Comparison of ENCODE assay signal across 17 cellular contexts in genomic region chr20:3323398-3323797, GRCh38.
DNase-seq lines count a peak whose midpoint lies in the region; ATAC-seq and TF ChIP-seq lines count a peak whose summit lies in the region.
"Had no signal": no experiment of that assay in that cellular context is flagged by ENCODE, and none has a peak within 500 bp of the region (broad histone marks: within the 10 kb centered on the region; RNA-seq: fewer than 3 reads in every experiment).

No MANE protein-coding gene starts in this region.

- H3K79me2 ChIP-seq in neural progenitor cell (ENCODE audit: low read depth) = no peaks in the 10 kb centered on the region

- peak overlapping the region; percentile 17 for H3K27ac Mint-ChIP-seq in neural progenitor cell
- no peak overlapping the region for H3K27ac Mint-ChIP-seq in CD8-positive, alpha-beta T cell
- H3K27ac Mint-ChIP-seq: activated CD8-positive, alpha-beta T cell treated with anti-CD3 and anti-CD28 coated beads, Interleukin-2, amount 10 ng/mL, durations not matched to agents 7 days and 5 days; activated T-cell treated with anti-CD3 and anti-CD28 coated beads, Interleukin-2, amount 50 U/mL, for 72 hours had no signal

- POLR2A ChIA-PET in CD8-positive, alpha-beta T cell (lab: Charles Lee) = no interaction called here

- H3K36me3 ChIP-seq in neural progenitor cell = no peaks in the 10 kb centered on the region
- H3K36me3 ChIP-seq in CD8-positive, alpha-beta T cell (ENCODE audit: insufficient read depth, low read length) = no peaks in the 10 kb centered on the region

- no peak overlapping the region for H3K27ac ChIP-seq in neural progenitor cell
- no peak overlapping the region for H3K27ac ChIP-seq in CD8-positive, alpha-beta T cell (ENCODE audit: low read depth, low read length)
- H3K27ac ChIP-seq: cardiac muscle cell, testis had no signal

- H3K9me3 Mint-ChIP-seq in neural progenitor cell = no peaks in the 10 kb centered on the region
- no peaks in the 10 kb centered on the region for H3K9me3 Mint-ChIP-seq in CD8-positive, alpha-beta T cell
- H3K9me3 Mint-ChIP-seq: activated T-cell treated with anti-CD3 and anti-CD28 coated beads, Interleukin-2, amount 50 U/mL, for 72 hours; IgD-negative memory B cell had no signal

- H3K4me2 ChIP-seq in neural progenitor cell = no peak overlapping the region

- no peak overlapping the region for H3K9ac ChIP-seq in neural progenitor cell

- H4K20me1 ChIP-seq in neural progenitor cell (ENCODE audit: low read depth) = no peaks in the 10 kb centered on the region

- H3K4me1 Mint-ChIP-seq in neural progenitor cell = no peaks in the 10 kb centered on the region
- H3K4me1 Mint-ChIP-seq in CD8-positive, alpha-beta T cell (ENCODE audit: low read depth) = peaks cover 14% of the 10 kb centered on the region
- H3K4me1 Mint-ChIP-seq: IgD-negative memory B cell had no signal

- intact Hi-C loops in CD8-positive, alpha-beta T cell (cut with DNase I, micrococcal nuclease) = no loop called here

- H3K9me3 ChIP-seq in neural progenitor cell (ENCODE audit: low read depth) = no peaks in the 10 kb centered on the region
- H3K9me3 ChIP-seq in CD8-positive, alpha-beta T cell (ENCODE audit: low read length) = no peaks in the 10 kb centered on the region
- H3K9me3 ChIP-seq: testis had no signal

- no peak for ATAC-seq in CD8-positive, alpha-beta T cell
- ATAC-seq: activated CD8-positive, alpha-beta T cell treated with anti-CD3 and anti-CD28 coated beads, Interleukin-2, amount 10 ng/mL, durations not matched to agents 7 days and 5 days; activated T-cell treated with anti-CD3 and anti-CD28 coated beads, Interleukin-2, amount 50 U/mL, for 72 hours had no signal

- H3K4me1 ChIP-seq in neural progenitor cell = no peaks in the 10 kb centered on the region
- H3K4me1 ChIP-seq in CD8-positive, alpha-beta T cell (ENCODE audit: insufficient read depth, low read length) = peaks cover 11% of the 10 kb centered on the region
- H3K4me1 ChIP-seq: testis had no signal

- H3K36me3 Mint-ChIP-seq in neural progenitor cell = peaks cover 11% of the 10 kb centered on the region
- peaks cover 13% of the 10 kb centered on the region for H3K36me3 Mint-ChIP-seq in CD8-positive, alpha-beta T cell
- H3K36me3 Mint-ChIP-seq: IgD-negative memory B cell had no signal

- no peak overlapping the region for H3K4me3 Mint-ChIP-seq in neural progenitor cell
- no peak overlapping the region for H3K4me3 Mint-ChIP-seq in CD8-positive, alpha-beta T cell
- H3K4me3 Mint-ChIP-seq: activated CD8-positive, alpha-beta T cell treated with anti-CD3 and anti-CD28 coated beads, Interleukin-2, amount 10 ng/mL, durations not matched to agents 7 days and 5 days; activated T-cell treated with anti-CD3 and anti-CD28 coated beads, Interleukin-2, amount 50 U/mL, for 72 hours; IgD-negative memory B cell had no signal

- no peaks in the 10 kb centered on the region for H3K27me3 ChIP-seq in neural progenitor cell
- no peaks in the 10 kb centered on the region for H3K27me3 ChIP-seq in CD8-positive, alpha-beta T cell (ENCODE audit: insufficient read depth, low read length)
- H3K27me3 ChIP-seq: cardiac muscle cell, testis had no signal

- CTCF ChIA-PET in CD8-positive, alpha-beta T cell (lab: Charles Lee) = no interaction called here

- no peak for TF ChIP-seq POLR2A in NB4 (IDR thresholded peaks at IDR 0.05; ENCODE audit: extremely low read depth, insufficient read length)

- no peak overlapping the region for H2AFZ ChIP-seq in neural progenitor cell (replicated peaks)

- no peak for TF ChIP-seq CTCF in NB4 (IDR thresholded peaks at IDR 0.05; ENCODE audit: low read depth, low read length)
- no peak for TF ChIP-seq CTCF in neural progenitor cell (IDR thresholded peaks at IDR 0.05)
- TF ChIP-seq CTCF in CD8-positive, alpha-beta T cell (IDR thresholded peaks at IDR 0.05) = no peak

- no peaks in the 10 kb centered on the region for H3F3A ChIP-seq in neural progenitor cell (ENCODE audit: low read depth)

- DNase-seq in EH (ENCODE audit: low read depth) = peak; percentile 11
- peak; percentile 89 for DNase-seq in NB4 (ENCODE audit: low read depth)
- DNase-seq in amniotic epithelial cell (ENCODE audit: low read depth) = peak; percentile 45
- no peak for DNase-seq in neural progenitor cell (ENCODE audit: low spot score)
- DNase-seq in inferior parietal cortex (ENCODE audit: extremely low spot score) = no peak
- DNase-seq in activated CD4-positive, alpha-beta T cell treated with anti-CD3 and anti-CD28 coated beads for 4 hours = no peak
- DNase-seq in CD8-positive, alpha-beta T cell = no peak
- DNase-seq: activated CD8-positive, alpha-beta T cell treated with anti-CD3 and anti-CD28 coated beads, Interleukin-2, amount 10 ng/mL, durations not matched to agents 7 days and 5 days; activated T-cell treated with anti-CD3 and anti-CD28 coated beads, Interleukin-2, amount 50 U/mL, for 72 hours; hippocampal formation; NCI-H1417 treated with DMSO at 0.1 percent for 48 hours; NCI-H2227 treated with DMSO at 0.1 percent for 48 hours; occipital lobe; stimulated activated CD4-positive, alpha-beta T cell treated with anti-CD3 and anti-CD28 coated beads, Interleukin-4, amount 100 ng/mL, for 24 hours; testis had no signal

- no peaks in the 10 kb centered on the region for H3K27me3 Mint-ChIP-seq in neural progenitor cell (ENCODE audit: insufficient read depth, low read depth)
- H3K27me3 Mint-ChIP-seq in CD8-positive, alpha-beta T cell (ENCODE audit: low read depth) = no peaks in the 10 kb centered on the region
- H3K27me3 Mint-ChIP-seq: IgD-negative memory B cell had no signal

- H3K4me3 ChIP-seq in NB4 (ENCODE audit: low read depth, low read length) (no peak overlapping the region), neural progenitor cell (no peak overlapping the region)
- no peak overlapping the region for H3K4me3 ChIP-seq in CD8-positive, alpha-beta T cell (ENCODE audit: low read depth, low read length)
- H3K4me3 ChIP-seq: cardiac muscle cell, testis had no signal

Comparison
In these comparisons a context has a peak if more than half of its experiments do, and no peak if none do; other contexts are left out.
1. DNase-seq: peak in EH (single experiment), NB4 (single experiment) and amniotic epithelial cell (single experiment); none in neural progenitor cell (single experiment), inferior parietal cortex (single experiment), activated CD4-positive, alpha-beta T cell treated with anti-CD3 and anti-CD28 coated beads for 4 hours (0 of 2) and CD8-positive, alpha-beta T cell (0 of 7).